7 cellular contexts compared by ENCODE assay signal in genomic region chr12:21989819-21990412, GRCh38. TPM values are rescaled to one million over a fixed set of nuclear protein-coding genes. Genes with fewer than 3 reads are reported as not detected.
DNase-seq lines count a peak whose midpoint lies in the region; ATAC-seq and TF ChIP-seq lines count a peak whose summit lies in the region.

No MANE protein-coding gene starts in this region.

- H3K9me3 ChIP-seq in esophagus muscularis mucosa (no peaks in the 10 kb centered on the region), sigmoid colon (no peaks in the 10 kb centered on the region), neuronal stem cell (replicated peaks in 1 of 2; ENCODE audit: control insufficient read depth in 2 of 2, insufficient read depth in 1 of 2, low read depth in 1 of 2, low read length in 2 of 2) (no peaks in the 10 kb centered on the region)

- H3K4me3 Mint-ChIP-seq in activated T-cell treated with anti-CD3 and anti-CD28 coated beads, Interleukin-2, amount 50 U/mL, for 4 hours, result no peak overlapping the region

- H3K79me1 ChIP-seq in neuronal stem cell (ENCODE audit: low read depth, low read length), result no peaks in the 10 kb centered on the region

- H2AFZ ChIP-seq in neuronal stem cell (ENCODE audit: low read length), result no peak overlapping the region

- no peak overlapping the region for H3K4me3 ChIP-seq in esophagus muscularis mucosa
- no peak overlapping the region for H3K4me3 ChIP-seq in sigmoid colon
- H3K4me3 ChIP-seq in neuronal stem cell (ENCODE audit: low read length in 2 of 2), result no peak overlapping the region

- H3K14ac ChIP-seq in neuronal stem cell (ENCODE audit: low read length), result no peak overlapping the region

- 53% methylated on average over 5 of the region's 5 CpGs for WGBS in esophagus muscularis mucosa
- 59 to 62% methylated on average over 5 of the region's 5 CpGs for WGBS in sigmoid colon, 2 donors
- no CpG with 5 or more reads among the region's 5 CpGs for WGBS in neuronal stem cell (ENCODE audit: extremely low coverage in 2 of 2, insufficient read length in 2 of 2, insufficient replicate concordance in 1 of 2), 2 donors

- ATAC-seq in activated T-cell treated with anti-CD3 and anti-CD28 coated beads, Interleukin-2, amount 50 U/mL, for 4 hours, result no peak
- ATAC-seq in GM19324 (IDR thresholded peaks at IDR 0.05; ENCODE audit: low FRiP score, unreplicated experiment), result no peak

- H2BK12ac ChIP-seq in neuronal stem cell (ENCODE audit: low read length), result no peak overlapping the region

- H3K36me3 Mint-ChIP-seq in activated T-cell treated with anti-CD3 and anti-CD28 coated beads, Interleukin-2, amount 50 U/mL, for 4 hours (ENCODE audit: insufficient read depth), result no peaks in the 10 kb centered on the region

- DNase-seq in GM10266 (ENCODE audit: extremely low spot score), result no peak
- DNase-seq in NCI-H460 (ENCODE audit: extremely low read depth, low read depth), result peak; percentile 17
- no peak for DNase-seq in esophagus muscularis mucosa (ENCODE audit: extremely low spot score)
- no peak for DNase-seq in sigmoid colon
- no peak for DNase-seq in activated T-cell treated with anti-CD3 and anti-CD28 coated beads, Interleukin-2, amount 50 U/mL, for 4 hours
- DNase-seq in neuronal stem cell (ENCODE audit: low spot score), result no peak

- no peak for TF ChIP-seq POLR2A in esophagus muscularis mucosa (IDR thresholded peaks at IDR 0.05; ENCODE audit: low read depth)
- no peak for TF ChIP-seq POLR2A in sigmoid colon (IDR thresholded peaks at IDR 0.05)

- no peak overlapping the region for H4K8ac ChIP-seq in neuronal stem cell (ENCODE audit: low read depth, low read length)

- no peaks in the 10 kb centered on the region for H3K9me3 Mint-ChIP-seq in activated T-cell treated with anti-CD3 and anti-CD28 coated beads, Interleukin-2, amount 50 U/mL, for 4 hours

- intact Hi-C loops in esophagus muscularis mucosa (cut with DNase I) (loop anchor here (5.0 kb wide), 3 partner anchors 43 to 293 kb away; no protein-coding TSS in a partner anchor), sigmoid colon (cut with DNase I) (loop anchor here (1.0 to 10.0 kb wide), 3 partner anchors 55 to 292 kb away; partner anchors contain the start of gene KCNJ8)

- H3K4me1 Mint-ChIP-seq in activated T-cell treated with anti-CD3 and anti-CD28 coated beads, Interleukin-2, amount 50 U/mL, for 4 hours (ENCODE audit: low read depth), result peaks cover 8% of the 10 kb centered on the region

- no peak overlapping the region for H3K4me2 ChIP-seq in neuronal stem cell (ENCODE audit: insufficient read depth, low read length, poor library complexity, severe bottlenecking)

- no peak overlapping the region for H2BK120ac ChIP-seq in neuronal stem cell (ENCODE audit: low read depth, low read length)

- no peaks in the 10 kb centered on the region for H3K4me1 ChIP-seq in esophagus muscularis mucosa
- no peaks in the 10 kb centered on the region for H3K4me1 ChIP-seq in sigmoid colon
- peaks cover 6 to 27% of the 10 kb centered on the region in 2 donors for H3K4me1 ChIP-seq in neuronal stem cell (ENCODE audit: control insufficient read depth in 2 of 2, insufficient read depth in 1 of 2, low read depth in 1 of 2, low read length in 2 of 2)

- H3K27me3 ChIP-seq in esophagus muscularis mucosa (no peaks in the 10 kb centered on the region), sigmoid colon (no peaks in the 10 kb centered on the region), neuronal stem cell (ENCODE audit: control insufficient read depth in 3 of 3, insufficient read depth in 3 of 3, low read depth in 1 of 3, low read length in 3 of 3) (no peaks in the 10 kb centered on the region)

- H3K4ac ChIP-seq in neuronal stem cell (ENCODE audit: low read length), result no peak overlapping the region

- no peak overlapping the region for H2BK5ac ChIP-seq in neuronal stem cell (ENCODE audit: low read length)

- TF ChIP-seq EP300 in esophagus muscularis mucosa (IDR thresholded peaks at IDR 0.05) (no peak), sigmoid colon (IDR thresholded peaks at IDR 0.05) (no peak)

- no peak overlapping the region for H3K23ac ChIP-seq in neuronal stem cell (ENCODE audit: low read depth, low read length, poor library complexity)

- TF ChIP-seq CTCF in GM10266 (IDR thresholded peaks at IDR 0.05; ENCODE audit: control insufficient read depth, insufficient read depth, low read depth, missing control alignments) (peak; percentile 18), esophagus muscularis mucosa (IDR thresholded peaks at IDR 0.05) (peak; percentile 55 to 64 (median 59)), sigmoid colon (IDR thresholded peaks at IDR 0.05) (peak; percentile 45 to 62 (median 56))

- H4K91ac ChIP-seq in neuronal stem cell (ENCODE audit: low read depth, low read length, poor library complexity), result no peak overlapping the region

- H3K36me3 ChIP-seq in esophagus muscularis mucosa, result no peaks in the 10 kb centered on the region
- H3K36me3 ChIP-seq in sigmoid colon, result no peaks in the 10 kb centered on the region
- H3K36me3 ChIP-seq in neuronal stem cell (replicated peaks in 1 of 2; ENCODE audit: control insufficient read depth in 2 of 2, insufficient read depth in 2 of 2, low read length in 2 of 2), result no peaks in the 10 kb centered on the region

- peaks cover 7% of the 10 kb centered on the region for H3K27me3 Mint-ChIP-seq in activated T-cell treated with anti-CD3 and anti-CD28 coated beads, Interleukin-2, amount 50 U/mL, for 4 hours (ENCODE audit: low read depth)

- H3K27ac ChIP-seq in esophagus muscularis mucosa (replicated peaks in 1 of 4) (no peak overlapping the region), sigmoid colon (no peak overlapping the region), neuronal stem cell (replicated peaks; ENCODE audit: low read length) (no peak overlapping the region)

- no peak overlapping the region for H3K9ac ChIP-seq in neuronal stem cell (ENCODE audit: low read depth, low read length, poor library complexity)

- H2BK15ac ChIP-seq in neuronal stem cell (ENCODE audit: low read length), result no peak overlapping the region

- H2AK5ac ChIP-seq in neuronal stem cell (ENCODE audit: low read depth, low read length), result no peak overlapping the region

- no peak overlapping the region for H3K18ac ChIP-seq in neuronal stem cell (ENCODE audit: low read length)

RNA-seq across cellular contexts. Expression of gene ABCC9, which starts 48.7 kb away (rescaled TPM):
- 42.3 and 49.2 TPM in 2 replicates for total RNA-seq in NCI-H460 (2014; rRNA removed; shearing (Covaris generic))
- 14.6 and 15.9 TPM in 2 replicates for polyA plus RNA-seq in NCI-H460 (2014; cell fraction: nucleus; rRNA removed)
- 10 to 100 TPM; 44.1 to 58.6 (median 50.9) TPM for total RNA-seq in esophagus muscularis mucosa
- total RNA-seq in sigmoid colon, result 10 to 100 TPM; 28.2 to 39.2 (median 34.0) TPM
- polyA plus RNA-seq in sigmoid colon, result 1 to 10 TPM in 2 of 3 donors, under 1 TPM in 1; 0.23 to 6.0 (median 2.4) TPM
- total RNA-seq in activated T-cell treated with anti-CD3 and anti-CD28 coated beads, Interleukin-2, amount 50 U/mL, for 4 hours, result under 1 TPM in 2 of 3 donors, not detected in 1; 0.13 to 0.20 TPM
- polyA plus RNA-seq in neuronal stem cell (2013, experiment 1 of 2), result 0.04 TPM
- 0.04 TPM for polyA plus RNA-seq in neuronal stem cell (2013, experiment 2 of 2)

RNA-seq across cellular contexts. Expression of gene CMAS, which starts 56.1 kb away (rescaled TPM):
- total RNA-seq in NCI-H460 (2014; rRNA removed; shearing (Covaris generic)), result 30.3 and 40.1 TPM in 2 replicates
- 35.2 and 37.7 TPM in 2 replicates for polyA plus RNA-seq in NCI-H460 (2014; cell fraction: nucleus; rRNA removed)
- 10 to 100 TPM; 23.2 to 37.0 (median 34.0) TPM for total RNA-seq in esophagus muscularis mucosa
- 10 to 100 TPM; 23.3 to 35.1 (median 30.1) TPM for total RNA-seq in sigmoid colon
- polyA plus RNA-seq in sigmoid colon, result 100 to 1,000 TPM; 121 to 226 (median 153) TPM
- 10 to 100 TPM; 26.8 to 30.8 (median 27.1) TPM for total RNA-seq in activated T-cell treated with anti-CD3 and anti-CD28 coated beads, Interleukin-2, amount 50 U/mL, for 4 hours
- 37.7 TPM for polyA plus RNA-seq in neuronal stem cell (2013, experiment 1 of 2)
- polyA plus RNA-seq in neuronal stem cell (2013, experiment 2 of 2), result 38.7 TPM

Comparison
In these comparisons a context has a peak if more than half of its experiments do, and no peak if none do; other contexts are left out.
1. RNA of gene ABCC9, which starts 48.7 kb away (total RNA-seq): 44.1 to 58.6 TPM in esophagus muscularis mucosa, 42.3 to 49.2 TPM in NCI-H460 and 28.2 to 39.2 TPM in sigmoid colon; 0.13 to 0.20 TPM in activated T-cell treated with anti-CD3 and anti-CD28 coated beads, Interleukin-2, amount 50 U/mL, for 4 hours; every median in the first group is over 10 times any median in the second.
2. Peak in every context shown above with its lines, with median percentiles within 50 percentile points of each other: CTCF ChIP-seq.